ENCODE assay signal across 9 cellular contexts in genomic region chr16:4376126-4376819, GRCh38. TPM values are rescaled to one million over a fixed set of nuclear protein-coding genes. Genes with fewer than 3 reads are reported as not detected.
DNase-seq lines count a peak whose midpoint lies in the region; ATAC-seq, FAIRE-seq and TF ChIP-seq lines count a peak whose summit lies in the region.
"Had no signal": no experiment of that assay in that cellular context is flagged by ENCODE, and none has a peak within 500 bp of the region (broad histone marks: within the 10 kb centered on the region; RNA-seq: fewer than 3 reads in every experiment).

No MANE protein-coding gene starts in this region.

- H3K27me3 Mint-ChIP-seq in CD4-positive, alpha-beta T cell = no peaks in the 10 kb centered on the region
- no peaks in the 10 kb centered on the region for H3K27me3 Mint-ChIP-seq in astrocyte (ENCODE audit: low read depth, unreplicated experiment)
- H3K27me3 Mint-ChIP-seq in activated CD4-positive, alpha-beta T cell treated with anti-CD3 and anti-CD28 coated beads for 36 hours = no peaks in the 10 kb centered on the region

- peak overlapping the region; percentile 81 for H3K27ac Mint-ChIP-seq in CD4-positive, alpha-beta T cell
- no peak overlapping the region for H3K27ac Mint-ChIP-seq in astrocyte (ENCODE audit: unreplicated experiment)
- no peak overlapping the region for H3K27ac Mint-ChIP-seq in activated CD4-positive, alpha-beta T cell treated with anti-CD3 and anti-CD28 coated beads for 36 hours

- no peak overlapping the region for H3K4me3 Mint-ChIP-seq in CD4-positive, alpha-beta T cell
- H3K4me3 Mint-ChIP-seq in astrocyte (ENCODE audit: unreplicated experiment) = no peak overlapping the region
- no peak overlapping the region for H3K4me3 Mint-ChIP-seq in activated CD4-positive, alpha-beta T cell treated with anti-CD3 and anti-CD28 coated beads for 36 hours

- peaks cover 86% of the 10 kb centered on the region for H3K79me2 ChIP-seq in astrocyte (ENCODE audit: insufficient read depth, low read length)

- H3K36me3 ChIP-seq in astrocyte (ENCODE audit: insufficient read depth, low read length) (no peaks in the 10 kb centered on the region), psoas muscle (ENCODE audit: insufficient read depth in 1 of 2, low read depth in 1 of 2) (no peaks in the 10 kb centered on the region)

- CTCF ChIA-PET in CD4-positive, alpha-beta T cell (lab: Charles Lee) = no interaction called here
- CTCF ChIA-PET in activated CD4-positive, alpha-beta T cell treated with anti-CD3 and anti-CD28 coated beads for 36 hours (lab: Charles Lee) = interaction anchor here (0.9 kb wide), 1 partner anchor 27 kb away, joined by 5 read pairs; no protein-coding TSS in a partner anchor

- H3K4me3 ChIP-seq in astrocyte (ENCODE audit: insufficient read depth, low read depth, low read length) = peak overlapping the region; percentile 20
- H3K4me3 ChIP-seq in right cardiac atrium (ENCODE audit: low read length) = no peak overlapping the region
- H3K4me3 ChIP-seq in psoas muscle = peak overlapping the region; percentile 42

- no peak overlapping the region for H2AFZ ChIP-seq in astrocyte (ENCODE audit: low read depth, low read length)

- POLR2A ChIA-PET in CD4-positive, alpha-beta T cell (lab: Charles Lee) = no interaction called here
- POLR2A ChIA-PET in activated CD4-positive, alpha-beta T cell treated with anti-CD3 and anti-CD28 coated beads for 36 hours (lab: Charles Lee) = no interaction called here

- H3K9ac ChIP-seq in astrocyte (ENCODE audit: low read length) = peak overlapping the region; percentile 70

- no peak for DNase-seq in CD4-positive, alpha-beta T cell
- DNase-seq in astrocyte (ENCODE audit: low read depth) (peak; percentile 78), right cardiac atrium (peak; percentile 96 to 98 (median 98)), psoas muscle (peak; percentile 93 to 98), NCI-H526 (lab: John Stamatoyannopoulos, UW) (no peak)
- no peak for DNase-seq in activated CD4-positive, alpha-beta T cell treated with anti-CD3 and anti-CD28 coated beads for 36 hours
- DNase-seq in activated effector memory CD4-positive, alpha-beta T cell treated with Interleukin-2 at 50 U/mL for 16 hours = no peak

- peaks cover 79% of the 10 kb centered on the region for H4K20me1 ChIP-seq in astrocyte (ENCODE audit: insufficient read depth, low read length)

- H3K27me3 ChIP-seq in CD4-positive, alpha-beta T cell (ENCODE audit: control insufficient read depth, insufficient read depth, low read length) = no peaks in the 10 kb centered on the region
- H3K27me3 ChIP-seq in astrocyte (ENCODE audit: insufficient read depth, low read length) (no peaks in the 10 kb centered on the region), right cardiac atrium (ENCODE audit: control insufficient read depth, insufficient read depth) (no peaks in the 10 kb centered on the region), psoas muscle (ENCODE audit: insufficient read depth in 3 of 3, low read length in 2 of 3) (no peaks in the 10 kb centered on the region)

- H3K4me1 ChIP-seq in astrocyte (ENCODE audit: insufficient read depth, low read length) (peaks cover 70% of the 10 kb centered on the region), right cardiac atrium (ENCODE audit: control insufficient read depth, insufficient read depth, low read length) (peaks cover 17% of the 10 kb centered on the region), psoas muscle (peaks cover 38% of the 10 kb centered on the region)

- no peaks in the 10 kb centered on the region for H3K9me3 Mint-ChIP-seq in CD4-positive, alpha-beta T cell
- no peaks in the 10 kb centered on the region for H3K9me3 Mint-ChIP-seq in astrocyte (ENCODE audit: unreplicated experiment)
- no peaks in the 10 kb centered on the region for H3K9me3 Mint-ChIP-seq in activated CD4-positive, alpha-beta T cell treated with anti-CD3 and anti-CD28 coated beads for 36 hours (ENCODE audit: low read depth)

- no peaks in the 10 kb centered on the region for H3K9me3 ChIP-seq in CD4-positive, alpha-beta T cell (ENCODE audit: control insufficient read depth, low read length)
- no peaks in the 10 kb centered on the region for H3K9me3 ChIP-seq in astrocyte (ENCODE audit: insufficient read depth, low read depth, low read length)
- no peaks in the 10 kb centered on the region for H3K9me3 ChIP-seq in right cardiac atrium (ENCODE audit: control insufficient read depth, low read length)
- no peaks in the 10 kb centered on the region for H3K9me3 ChIP-seq in psoas muscle

- H3K4me2 ChIP-seq in astrocyte (ENCODE audit: low read length) = peak overlapping the region; percentile 82

- no peak overlapping the region for H3K27ac ChIP-seq in CD4-positive, alpha-beta T cell (ENCODE audit: low read depth, low read length)
- H3K27ac ChIP-seq in astrocyte (ENCODE audit: low read depth, low read length) = peak overlapping the region; percentile 81
- H3K27ac ChIP-seq in right cardiac atrium (ENCODE audit: low read length) = peak overlapping the region; percentile 48
- H3K27ac ChIP-seq in psoas muscle = peak overlapping the region; percentile 69

- H3K36me3 Mint-ChIP-seq in CD4-positive, alpha-beta T cell (ENCODE audit: low read depth) = peaks cover 43% of the 10 kb centered on the region
- peaks cover 2% of the 10 kb centered on the region for H3K36me3 Mint-ChIP-seq in astrocyte (ENCODE audit: low read depth, unreplicated experiment)
- H3K36me3 Mint-ChIP-seq in activated CD4-positive, alpha-beta T cell treated with anti-CD3 and anti-CD28 coated beads for 36 hours (ENCODE audit: low read depth) = no peaks in the 10 kb centered on the region

- no peak for FAIRE-seq in astrocyte (lab: Jason Lieb, UNC)
- FAIRE-seq: endometrium had no signal

- intact Hi-C loops in CD4-positive, alpha-beta T cell (cut with DNase I, micrococcal nuclease) = no loop called here
- intact Hi-C loops in right cardiac atrium (cut with DNase I) (no loop called here), psoas muscle (cut with DNase I) (no loop called here)
- intact Hi-C loops in activated CD4-positive, alpha-beta T cell treated with anti-CD3 and anti-CD28 coated beads for 36 hours (cut with DNase I, micrococcal nuclease) = no loop called here

- H3K4me1 Mint-ChIP-seq in CD4-positive, alpha-beta T cell (ENCODE audit: low read depth) = peaks cover 39% of the 10 kb centered on the region
- peaks cover 18% of the 10 kb centered on the region for H3K4me1 Mint-ChIP-seq in astrocyte (ENCODE audit: low read depth, unreplicated experiment)
- H3K4me1 Mint-ChIP-seq in activated CD4-positive, alpha-beta T cell treated with anti-CD3 and anti-CD28 coated beads for 36 hours = peaks cover 15% of the 10 kb centered on the region

- TF ChIP-seq CTCF in CD4-positive, alpha-beta T cell (IDR thresholded peaks at IDR 0.05) = no peak
- TF ChIP-seq CTCF in astrocyte (IDR thresholded peaks at IDR 0.05; ENCODE audit: insufficient read depth, low read depth, low read length) = no peak
- no peak for TF ChIP-seq CTCF in psoas muscle (IDR thresholded peaks at IDR 0.05)

- no peak for ATAC-seq in CD4-positive, alpha-beta T cell (ENCODE audit: poor library complexity)
- ATAC-seq in right cardiac atrium = peak; percentile 73 to 82
- peak; percentile 83 to 89 (median 87) for ATAC-seq in psoas muscle
- no peak for ATAC-seq in GM18511 (IDR thresholded peaks at IDR 0.05; ENCODE audit: unreplicated experiment)
- no peak for ATAC-seq in activated CD4-positive, alpha-beta T cell treated with anti-CD3 and anti-CD28 coated beads for 36 hours

- 28% methylated on average over 30 of the region's 30 CpGs for WGBS in right cardiac atrium
- WGBS in psoas muscle, 3 donors = 24 to 45% (median 27%) methylated on average over 27 to 30 of the region's 30 CpGs

RNA-seq across cellular contexts. Expression of gene VASN, which starts 4.6 kb away (rescaled TPM):
- total RNA-seq in CD4-positive, alpha-beta T cell = under 1 TPM; 0.70 to 0.77 TPM
- 32.0 and 38.7 TPM in 2 replicates for total RNA-seq in astrocyte
- 10 to 100 TPM; 11.4 to 21.3 (median 13.6) TPM for total RNA-seq in right cardiac atrium
- 10.7 TPM for polyA plus RNA-seq in right cardiac atrium
- 1 to 10 TPM; 3.0 to 3.6 (median 3.4) TPM for total RNA-seq in psoas muscle
- 1 to 10 TPM; 2.0 to 3.8 (median 3.3) TPM for polyA plus RNA-seq in psoas muscle
- not detected for total RNA-seq in activated CD4-positive, alpha-beta T cell treated with anti-CD3 and anti-CD28 coated beads for 36 hours

RNA-seq across cellular contexts. Expression of gene PAM16, which starts 25.2 kb away (rescaled TPM):
- 10 to 100 TPM; 24.9 to 26.8 TPM for total RNA-seq in CD4-positive, alpha-beta T cell
- total RNA-seq in astrocyte = 50.7 and 51.9 TPM in 2 replicates
- 10 to 100 TPM; 57.6 to 61.9 (median 59.7) TPM for total RNA-seq in right cardiac atrium
- 131 TPM for polyA plus RNA-seq in right cardiac atrium
- 10 to 100 TPM; 60.5 to 84.2 (median 70.7) TPM for total RNA-seq in psoas muscle
- 100 to 1,000 TPM; 144 to 163 (median 160) TPM for polyA plus RNA-seq in psoas muscle
- 10 to 100 TPM; 62.8 to 67.8 TPM for total RNA-seq in activated CD4-positive, alpha-beta T cell treated with anti-CD3 and anti-CD28 coated beads for 36 hours

RNA-seq across cellular contexts. Expression of gene CORO7, which starts 40.1 kb away (rescaled TPM):
- total RNA-seq in CD4-positive, alpha-beta T cell = 100 to 1,000 TPM; 801 to 805 TPM
- total RNA-seq in astrocyte = 25.0 and 26.4 TPM in 2 replicates
- 10 to 100 TPM; 13.4 to 18.1 (median 16.9) TPM for total RNA-seq in right cardiac atrium
- polyA plus RNA-seq in right cardiac atrium = 9.0 TPM
- total RNA-seq in psoas muscle = 1 to 10 TPM; 5.2 to 7.9 (median 7.2) TPM
- 1 to 10 TPM; 3.4 to 5.8 (median 3.9) TPM for polyA plus RNA-seq in psoas muscle
- 10 to 100 TPM; 65.0 to 67.1 TPM for total RNA-seq in activated CD4-positive, alpha-beta T cell treated with anti-CD3 and anti-CD28 coated beads for 36 hours

RNA-seq across cellular contexts. Expression of gene DNAJA3, which starts 49.4 kb away (rescaled TPM):
- 10 to 100 TPM; 17.2 to 18.8 TPM for total RNA-seq in CD4-positive, alpha-beta T cell
- 36.4 and 39.8 TPM in 2 replicates for total RNA-seq in astrocyte
- 10 to 100 TPM; 40.4 to 54.0 (median 49.8) TPM for total RNA-seq in right cardiac atrium
- 48.4 TPM for polyA plus RNA-seq in right cardiac atrium
- total RNA-seq in psoas muscle = 100 to 1,000 TPM in 1 of 4 donors, 10 to 100 TPM in 3; 77.4 to 110 (median 80.5) TPM
- 100 to 1,000 TPM in 1 of 3 donors, 10 to 100 TPM in 2; 68.0 to 104 (median 95.9) TPM for polyA plus RNA-seq in psoas muscle
- 100 to 1,000 TPM in 1 of 2 experiments, 10 to 100 TPM in 1; 93.9 to 102 TPM for total RNA-seq in activated CD4-positive, alpha-beta T cell treated with anti-CD3 and anti-CD28 coated beads for 36 hours

Comparison
In these comparisons a context has a peak if more than half of its experiments do, and no peak if none do; other contexts are left out.
1. ATAC-seq: peak in right cardiac atrium (2 of 2) and psoas muscle (4 of 4); none in CD4-positive, alpha-beta T cell (single experiment), GM18511 (single experiment) and activated CD4-positive, alpha-beta T cell treated with anti-CD3 and anti-CD28 coated beads for 36 hours (single experiment).
2. DNase-seq: peak in astrocyte (single experiment), right cardiac atrium (3 of 3) and psoas muscle (2 of 2); none in CD4-positive, alpha-beta T cell (0 of 10), activated CD4-positive, alpha-beta T cell treated with anti-CD3 and anti-CD28 coated beads for 36 hours (single experiment), NCI-H526 (0 of 2) and activated effector memory CD4-positive, alpha-beta T cell treated with Interleukin-2 at 50 U/mL for 16 hours (single experiment).
3. RNA of gene CORO7, which starts 40.1 kb away (total RNA-seq): 801 to 805 TPM in CD4-positive, alpha-beta T cell; 65.0 to 67.1 TPM in activated CD4-positive, alpha-beta T cell treated with anti-CD3 and anti-CD28 coated beads for 36 hours, 25.0 to 26.4 TPM in astrocyte, 13.4 to 18.1 TPM in right cardiac atrium and 5.2 to 7.9 TPM in psoas muscle; every median in the first group is over 10 times any median in the second.